8 cellular contexts compared by ENCODE assay signal in the genomic region with DNA sequence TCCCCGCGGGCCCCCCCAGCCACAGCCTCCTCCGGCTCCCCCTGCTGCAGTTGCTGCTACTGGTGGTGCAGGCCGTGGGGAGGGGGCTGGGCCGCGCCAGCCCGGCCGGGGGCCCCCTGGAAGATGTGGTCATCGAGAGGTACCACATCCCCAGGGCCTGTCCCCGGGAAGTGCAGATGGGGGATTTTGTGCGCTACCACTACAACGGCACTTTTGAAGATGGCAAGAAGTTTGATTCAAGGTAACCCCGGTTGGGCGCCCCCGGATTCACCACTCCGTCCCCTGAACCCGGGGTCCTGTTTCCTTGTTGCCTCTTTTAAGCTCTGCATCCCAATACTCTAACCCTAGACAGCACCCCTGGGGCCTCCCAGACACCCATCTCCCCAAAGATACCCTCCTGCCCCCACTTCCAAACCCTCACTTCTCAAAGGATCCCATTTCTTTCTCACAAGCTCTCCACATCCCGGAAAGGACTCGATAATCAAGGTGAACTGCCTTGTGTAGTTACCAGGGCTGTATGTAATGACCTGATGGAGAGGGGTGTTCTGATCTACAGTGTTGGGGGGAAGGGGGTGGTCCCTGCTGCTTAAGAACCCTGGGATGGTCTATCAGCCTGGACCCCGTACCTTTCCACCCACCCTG. TPM values are rescaled to one million over a fixed set of nuclear protein-coding genes. Genes with fewer than 3 reads are reported as not detected.
DNase-seq lines count a peak whose midpoint lies in the region; ATAC-seq and TF ChIP-seq lines count a peak whose summit lies in the region.

No MANE protein-coding gene starts in this region.

- ATAC-seq in Right ventricle myocardium inferior (no peak), sciatic nerve (no peak)

- DNase-seq in right atrium auricular region (ENCODE audit: low spot score) (no peak), Right ventricle myocardium inferior (ENCODE audit: missing footprints) (no peak), cardiac fibroblast (ENCODE audit: low read depth in 2 of 2) (no peak), vagina (ENCODE audit: extremely low spot score in 2 of 2) (no peak), sciatic nerve (ENCODE audit: low spot score) (no peak), HuH-7 (ENCODE audit: low spot score) (no peak)
- DNase-seq in stimulated activated CD4-positive, alpha-beta T cell treated with anti-CD3 and anti-CD28 coated beads, Interleukin-2, amount 100 ng/mL, for 48 hours: no peak

- H3K9me3 ChIP-seq in right atrium auricular region (no peaks in the 10 kb centered on the region), muscle layer of duodenum (ENCODE audit: control insufficient read depth in 1 of 2, low read length in 2 of 2) (no peaks in the 10 kb centered on the region), vagina (no peaks in the 10 kb centered on the region)

- H3K4me1 ChIP-seq in right atrium auricular region (peaks cover 0 to 49% of the 10 kb centered on the region in 2 donors), muscle layer of duodenum (ENCODE audit: control insufficient read depth in 1 of 2, insufficient read depth in 2 of 2, low read length in 2 of 2) (peaks cover 0 to 31% of the 10 kb centered on the region in 2 donors), vagina (peaks cover 33% of the 10 kb centered on the region)

- H3K4me3 ChIP-seq in right atrium auricular region (peak overlapping the region; percentile 68 to 83), cardiac fibroblast (replicated peaks in 1 of 2; ENCODE audit: low read depth in 2 of 2, low read length in 2 of 2) (peak overlapping the region; percentile 77 to 82), muscle layer of duodenum (ENCODE audit: low read depth in 1 of 2, low read length in 2 of 2) (peak overlapping the region; percentile 60 to 90), vagina (peak overlapping the region; percentile 66 to 83)

- no peak for TF ChIP-seq CTCF in right atrium auricular region (IDR thresholded peaks at IDR 0.05)
- no peak for TF ChIP-seq CTCF in cardiac fibroblast (IDR thresholded peaks at IDR 0.05; ENCODE audit: low read depth, low read length)
- peak in 1 of 3 experiments; percentile 10 for TF ChIP-seq CTCF in vagina (IDR thresholded peaks at IDR 0.05)

- H3K36me3 ChIP-seq in right atrium auricular region (no peaks in the 10 kb centered on the region), muscle layer of duodenum (ENCODE audit: control insufficient read depth in 1 of 2, insufficient read depth in 2 of 2, low read length in 2 of 2) (peaks cover 0 to 4% of the 10 kb centered on the region in 2 donors), vagina (no peaks in the 10 kb centered on the region)

- intact Hi-C loops in Right ventricle myocardium inferior (cut with DNase I): no loop called here
- intact Hi-C loops in vagina (cut with DNase I): no loop called here
- intact Hi-C loops in sciatic nerve (cut with DNase I): no loop called here

- no peak for TF ChIP-seq POLR2A in vagina (IDR thresholded peaks at IDR 0.05)

- H3K27ac ChIP-seq in right atrium auricular region (peak overlapping the region; percentile 76 to 82), muscle layer of duodenum (ENCODE audit: low read length) (peak overlapping the region; percentile 51), vagina (peak overlapping the region; percentile 87)

- H3K27me3 ChIP-seq in right atrium auricular region (no peaks in the 10 kb centered on the region), muscle layer of duodenum (ENCODE audit: low read depth, low read length) (peaks cover 4% of the 10 kb centered on the region), vagina (no peaks in the 10 kb centered on the region)

RNA-seq across cellular contexts. Expression of a gene that starts 0.4 kb away (rescaled TPM):
- total RNA-seq in right atrium auricular region (10 to 100 TPM; 24.7 to 35.1 TPM), Right ventricle myocardium inferior (11.7 TPM), vagina (53.5 TPM), sciatic nerve (73.3 TPM)

RNA-seq across cellular contexts. Expression of a gene that starts 1.4 kb away (rescaled TPM):
- 10 to 100 TPM; 15.4 to 16.2 TPM for total RNA-seq in right atrium auricular region
- 7.8 TPM for total RNA-seq in Right ventricle myocardium inferior
- 11.5 TPM for total RNA-seq in vagina
- 12.8 TPM for total RNA-seq in sciatic nerve

RNA-seq across cellular contexts. Expression of a gene that starts 22.9 kb away (rescaled TPM):
- total RNA-seq in right atrium auricular region: 10 to 100 TPM; 27.1 to 43.3 TPM
- 18.1 TPM for total RNA-seq in Right ventricle myocardium inferior
- total RNA-seq in vagina: 71.5 TPM
- 34.6 TPM for total RNA-seq in sciatic nerve

RNA-seq across cellular contexts. Expression of a gene that starts 24.5 kb away (rescaled TPM):
- total RNA-seq in right atrium auricular region: not detected
- total RNA-seq in Right ventricle myocardium inferior: not detected
- total RNA-seq in vagina: not detected
- not detected for total RNA-seq in sciatic nerve

RNA-seq across cellular contexts. Expression of a gene that starts 26.6 kb away (rescaled TPM):
- total RNA-seq in right atrium auricular region (100 to 1,000 TPM; 234 to 256 TPM), Right ventricle myocardium inferior (192 TPM), vagina (589 TPM), sciatic nerve (78.2 TPM)
